In genomic region chr3:125935252-125935874, GRCh38 we compare ENCODE assay signal across 13 cellular contexts. TPM values are rescaled to one million over a fixed set of nuclear protein-coding genes. Genes with fewer than 3 reads are reported as not detected.
DNase-seq lines count a peak whose midpoint lies in the region; ATAC-seq and TF ChIP-seq lines count a peak whose summit lies in the region.
"Not testable (repeated sequence)": the region's sequence is repeated elsewhere in the genome, so short reads cannot be mapped to it uniquely, and the experiment has no call there.
"Had no signal": no experiment of that assay in that cellular context is flagged by ENCODE, and none has a peak within 500 bp of the region (broad histone marks: within the 10 kb centered on the region; RNA-seq: fewer than 3 reads in every experiment).

No MANE protein-coding gene starts in this region.

- peak; percentile 71 for ATAC-seq in left colon

- intact Hi-C loops in left colon (cut with DNase I, micrococcal nuclease): not testable (repeated sequence)

- peak overlapping the region; percentile 46 for H3K4me3 ChIP-seq in fibroblast of pulmonary artery (replicated peaks; ENCODE audit: low read depth, low read length)

- peak; percentile 24 for DNase-seq in HT1080 (ENCODE audit: low read depth)
- peak; percentile 62 for DNase-seq in NCI-H2029 treated with DMSO at 0.1 percent for 48 hours (lab: John Stamatoyannopoulos, UW)
- DNase-seq in OCI-M1 (lab: John Stamatoyannopoulos, UW): peak; percentile 4
- peak; percentile 63 for DNase-seq in astrocyte of the hippocampus (ENCODE audit: low read depth, low spot score)
- peak; percentile 77 for DNase-seq in fibroblast of pulmonary artery (ENCODE audit: low read depth)
- not testable (repeated sequence) for DNase-seq in left colon
- DNase-seq in renal cortical epithelial cell (ENCODE audit: low read depth): peak; percentile 58

- not testable (repeated sequence) for TF ChIP-seq CTCF in fibroblast of pulmonary artery (IDR thresholded peaks at IDR 0.05; ENCODE audit: low read length, missing control alignments)

RNA-seq across cellular contexts. Expression of gene ROPN1B, which starts 33.6 kb away (rescaled TPM):
- 0.30 TPM in 1 of 2 replicates, not detected in the other for total RNA-seq in HT1080 (2014; rRNA removed; shearing (Covaris generic))
- not detected in 2 replicates for polyA plus RNA-seq in HT1080 (2015; cell fraction: cytosol; rRNA removed)
- polyA plus RNA-seq in HT1080 (2015; cell fraction: nucleus; rRNA removed): not detected in 2 replicates
- under 1 TPM in 1 of 2 donors, not detected in 1; 0.50 TPM for total RNA-seq in left colon
- total RNA-seq in renal cortical epithelial cell: not detected in 2 replicates
- total RNA-seq: activated T-helper 1 cell treated with anti-CD3 and anti-CD28 coated beads, Interleukin-12 subunit alpha, Interleukin-12 subunit beta, Interleukin-2, Interleukin-4 antibody, amounts not matched to agents 30 ng/mL and 10 ng/mL and 1 ng/mL, durations not matched to agents 14 hours and 24 hours and 36 hours; CD4-positive, CD25-positive, alpha-beta regulatory T cell; esophagus mucosa; glomerular endothelial cell; Peyer's patch had no signal
- polyA plus RNA-seq: SK-N-SH had no signal
